Comparison of ENCODE assay signal across 1 cellular context in the genomic region with DNA sequence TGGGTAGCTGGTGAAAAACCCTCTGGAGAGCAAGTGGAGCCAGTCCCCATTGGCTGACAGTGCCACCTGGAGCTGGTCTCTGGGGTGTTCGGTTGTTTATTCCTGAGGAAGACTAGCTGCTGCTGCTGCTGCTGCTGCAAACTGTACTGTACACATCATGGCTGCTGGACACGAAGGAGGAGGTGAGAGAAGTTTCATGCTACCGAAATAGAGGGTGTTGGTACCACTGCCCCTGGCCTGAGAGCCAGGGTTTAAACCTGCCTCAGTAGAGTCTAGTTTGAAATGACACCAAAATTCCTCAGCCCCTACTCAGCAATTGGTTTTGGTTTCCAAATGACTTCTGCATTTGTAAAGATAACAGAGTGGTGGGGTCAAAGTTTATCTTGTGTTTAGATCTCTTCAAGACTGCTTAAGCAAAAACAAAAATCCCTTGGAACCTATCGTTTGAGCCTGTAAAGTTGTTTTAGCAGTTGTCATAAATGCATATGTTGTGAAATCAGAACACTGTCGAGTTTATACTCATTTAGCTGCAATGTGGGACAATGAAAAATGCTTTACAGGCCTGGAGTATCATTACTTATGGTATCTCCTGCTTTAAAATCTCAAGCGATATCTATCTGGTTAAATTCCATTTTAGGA.
TF ChIP-seq lines count a peak whose summit lies in the region.

No MANE protein-coding gene starts in this region.

TF ChIP-seq in SK-N-SH treated with all-trans-retinoic acid at 6 μM for 48 hours, 23 proteins besides CTCF, POLR2A, EP300 and RAD21 (continued from another document):
- TF ChIP-seq, protein P1, sequence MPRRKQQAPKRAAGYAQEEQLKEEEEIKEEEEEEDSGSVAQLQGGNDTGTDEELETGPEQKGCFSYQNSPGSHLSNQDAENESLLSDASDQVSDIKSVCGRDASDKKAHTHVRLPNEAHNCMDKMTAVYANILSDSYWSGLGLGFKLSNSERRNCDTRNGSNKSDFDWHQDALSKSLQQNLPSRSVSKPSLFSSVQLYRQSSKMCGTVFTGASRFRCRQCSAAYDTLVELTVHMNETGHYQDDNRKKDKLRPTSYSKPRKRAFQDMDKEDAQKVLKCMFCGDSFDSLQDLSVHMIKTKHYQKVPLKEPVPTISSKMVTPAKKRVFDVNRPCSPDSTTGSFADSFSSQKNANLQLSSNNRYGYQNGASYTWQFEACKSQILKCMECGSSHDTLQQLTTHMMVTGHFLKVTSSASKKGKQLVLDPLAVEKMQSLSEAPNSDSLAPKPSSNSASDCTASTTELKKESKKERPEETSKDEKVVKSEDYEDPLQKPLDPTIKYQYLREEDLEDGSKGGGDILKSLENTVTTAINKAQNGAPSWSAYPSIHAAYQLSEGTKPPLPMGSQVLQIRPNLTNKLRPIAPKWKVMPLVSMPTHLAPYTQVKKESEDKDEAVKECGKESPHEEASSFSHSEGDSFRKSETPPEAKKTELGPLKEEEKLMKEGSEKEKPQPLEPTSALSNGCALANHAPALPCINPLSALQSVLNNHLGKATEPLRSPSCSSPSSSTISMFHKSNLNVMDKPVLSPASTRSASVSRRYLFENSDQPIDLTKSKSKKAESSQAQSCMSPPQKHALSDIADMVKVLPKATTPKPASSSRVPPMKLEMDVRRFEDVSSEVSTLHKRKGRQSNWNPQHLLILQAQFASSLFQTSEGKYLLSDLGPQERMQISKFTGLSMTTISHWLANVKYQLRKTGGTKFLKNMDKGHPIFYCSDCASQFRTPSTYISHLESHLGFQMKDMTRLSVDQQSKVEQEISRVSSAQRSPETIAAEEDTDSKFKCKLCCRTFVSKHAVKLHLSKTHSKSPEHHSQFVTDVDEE (CRISPR knock-in tag; IDR thresholded peaks at IDR 0.05) = no peak
- no peak for TF ChIP-seq RARB (CRISPR knock-in tag; IDR thresholded peaks at IDR 0.05)
- TF ChIP-seq ARNTL (CRISPR knock-in tag; IDR thresholded peaks at IDR 0.05; ENCODE audit: borderline replicate concordance, low read depth) = no peak
- TF ChIP-seq, protein P2, sequence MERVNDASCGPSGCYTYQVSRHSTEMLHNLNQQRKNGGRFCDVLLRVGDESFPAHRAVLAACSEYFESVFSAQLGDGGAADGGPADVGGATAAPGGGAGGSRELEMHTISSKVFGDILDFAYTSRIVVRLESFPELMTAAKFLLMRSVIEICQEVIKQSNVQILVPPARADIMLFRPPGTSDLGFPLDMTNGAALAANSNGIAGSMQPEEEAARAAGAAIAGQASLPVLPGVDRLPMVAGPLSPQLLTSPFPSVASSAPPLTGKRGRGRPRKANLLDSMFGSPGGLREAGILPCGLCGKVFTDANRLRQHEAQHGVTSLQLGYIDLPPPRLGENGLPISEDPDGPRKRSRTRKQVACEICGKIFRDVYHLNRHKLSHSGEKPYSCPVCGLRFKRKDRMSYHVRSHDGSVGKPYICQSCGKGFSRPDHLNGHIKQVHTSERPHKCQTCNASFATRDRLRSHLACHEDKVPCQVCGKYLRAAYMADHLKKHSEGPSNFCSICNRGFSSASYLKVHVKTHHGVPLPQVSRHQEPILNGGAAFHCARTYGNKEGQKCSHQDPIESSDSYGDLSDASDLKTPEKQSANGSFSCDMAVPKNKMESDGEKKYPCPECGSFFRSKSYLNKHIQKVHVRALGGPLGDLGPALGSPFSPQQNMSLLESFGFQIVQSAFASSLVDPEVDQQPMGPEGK (CRISPR knock-in tag; IDR thresholded peaks at IDR 0.05; ENCODE audit: borderline replicate concordance) = no peak
- no peak for TF ChIP-seq CSDC2 (CRISPR knock-in tag; IDR thresholded peaks at IDR 0.05)
- no peak for TF ChIP-seq ZC3H10 (CRISPR knock-in tag; IDR thresholded peaks at IDR 0.05)
- no peak for TF ChIP-seq ISL1 (CRISPR knock-in tag; IDR thresholded peaks at IDR 0.05)
- TF ChIP-seq BACH2 (CRISPR knock-in tag; IDR thresholded peaks at IDR 0.05; ENCODE audit: borderline replicate concordance) = no peak
- no peak for TF ChIP-seq ZNF70 (CRISPR knock-in tag; IDR thresholded peaks at IDR 0.05)
